ENCODE assay signal across 1 cellular context in genomic region chr10:104035817-104036384, GRCh38.
TF ChIP-seq lines count a peak whose summit lies in the region.

No MANE protein-coding gene starts in this region.

TF ChIP-seq in HepG2, 621 proteins besides CTCF, POLR2A, EP300 and RAD21 (continued from another document):
- TF ChIP-seq IKZF5 (CRISPR knock-in tag; IDR thresholded peaks at IDR 0.05): no peak
- TF ChIP-seq CBX5 (CRISPR knock-in tag; IDR thresholded peaks at IDR 0.05; ENCODE audit: borderline replicate concordance): no peak
- TF ChIP-seq ZNF256 (CRISPR knock-in tag; conservative IDR thresholded peaks at IDR 0.05): no peak
- TF ChIP-seq NFE2L1 (CRISPR knock-in tag; IDR thresholded peaks at IDR 0.05; ENCODE audit: borderline replicate concordance): no peak
- TF ChIP-seq ZNF737 (CRISPR knock-in tag; IDR thresholded peaks at IDR 0.05; ENCODE audit: borderline replicate concordance): no peak
- TF ChIP-seq MAFG (CRISPR knock-in tag; IDR thresholded peaks at IDR 0.05): no peak
- TF ChIP-seq GABPA (IDR thresholded peaks at IDR 0.05; ENCODE audit: low read depth, low read length): no peak
- no peak for TF ChIP-seq GABPA (CRISPR knock-in tag; IDR thresholded peaks at IDR 0.05; ENCODE audit: low read depth)
- TF ChIP-seq CCDC6 (CRISPR knock-in tag; IDR thresholded peaks at IDR 0.05): no peak
- no peak for TF ChIP-seq ZKSCAN1 (IDR thresholded peaks at IDR 0.05; ENCODE audit: low read length)
- TF ChIP-seq NFKBIZ (CRISPR knock-in tag; IDR thresholded peaks at IDR 0.05): no peak
- TF ChIP-seq ZNF362 (CRISPR knock-in tag; IDR thresholded peaks at IDR 0.05; ENCODE audit: borderline replicate concordance): no peak
